ENCODE assay signal across 22 cellular contexts in genomic region chr5:55485073-55485472, GRCh38. TPM values are rescaled to one million over a fixed set of nuclear protein-coding genes. Genes with fewer than 3 reads are reported as not detected.
DNase-seq lines count a peak whose midpoint lies in the region; ATAC-seq and TF ChIP-seq lines count a peak whose summit lies in the region.
"Had no signal": no experiment of that assay in that cellular context is flagged by ENCODE, and none has a peak within 500 bp of the region (broad histone marks: within the 10 kb centered on the region; RNA-seq: fewer than 3 reads in every experiment).

No MANE protein-coding gene starts in this region.

- no peak overlapping the region for H4K5ac ChIP-seq in H9 (ENCODE audit: insufficient read length, low read depth, low read length)
- peak overlapping the region; percentile 10 for H4K5ac ChIP-seq in mesendoderm (ENCODE audit: low read length)

- H3K56ac ChIP-seq in H9 (ENCODE audit: insufficient read length, low read depth, low read length) (no peak overlapping the region), mesendoderm (ENCODE audit: low read length) (peak overlapping the region; percentile 34)

- POLR2A ChIA-PET in WTC11 (lab: Charles Lee) = interaction anchor here (1.0 kb wide), 1 partner anchor 10 kb away, joined by 3 read pairs; no protein-coding TSS in a partner anchor

- DNase-seq in H9 (peak; percentile 55), WTC11 (ENCODE audit: low spot score) (no peak), mesendoderm (peak; percentile 51), AG08396 (ENCODE audit: low spot score) (no peak), HPDE6-E6E7 (ENCODE audit: extremely low spot score) (no peak)
- DNase-seq: CD4-positive, alpha-beta memory T cell; GF-D8; GOT3; MM.1S; NCI-H1092; NCI-H146; NCI-H2029 treated with DMSO at 0.1 percent for 48 hours; NCI-H2171 treated with DMSO at 0.1 percent for 48 hours; NCI-H446 treated with DMSO at 0.1 percent for 48 hours; NCI-H748 treated with DMSO at 0.1 percent for 48 hours; OCI-M1; SHP77 treated with DMSO at 0.1 percent for 48 hours; SK-N-SH had no signal

- H3K4me3 ChIP-seq in iPS-18a (ENCODE audit: low read length) = peak overlapping the region; percentile 35
- no peak overlapping the region for H3K4me3 ChIP-seq in mesendoderm (ENCODE audit: low read length)
- H3K4me3 ChIP-seq: A549, BLaER1 had no signal

- H3K27me3 ChIP-seq in H9 (ENCODE audit: insufficient read depth, low read length) (no peaks in the 10 kb centered on the region), iPS-18a (ENCODE audit: control insufficient read depth, insufficient read depth, low read length) (no peaks in the 10 kb centered on the region), mesendoderm (ENCODE audit: insufficient read depth, low read length, poor library complexity) (no peaks in the 10 kb centered on the region)
- H3K27me3 ChIP-seq: BLaER1 had no signal

- H3K18ac ChIP-seq in H9 (ENCODE audit: insufficient read length, low read depth, low read length) (no peak overlapping the region), mesendoderm (ENCODE audit: low read length) (peak overlapping the region; percentile 82)

- H3K79me2 ChIP-seq in H9 (ENCODE audit: insufficient read depth, low read length) (peaks cover 4% of the 10 kb centered on the region; the same call in 1 of the 2 replicates), mesendoderm (ENCODE audit: control insufficient read depth, insufficient read depth, low read length) (peaks cover 2% of the 10 kb centered on the region)

- H4K20me1 ChIP-seq in H9 (ENCODE audit: control insufficient read depth, insufficient read depth, insufficient read length) = no peaks in the 10 kb centered on the region
- H4K20me1 ChIP-seq: BLaER1 had no signal

- no peak overlapping the region for H3K9ac ChIP-seq in H9 (ENCODE audit: extremely low read depth, insufficient read length, low read length)
- H3K9ac ChIP-seq in iPS-18a (ENCODE audit: low read length) = peak overlapping the region; percentile 8
- H3K9ac ChIP-seq in mesendoderm (ENCODE audit: low read length) = peak overlapping the region; percentile 31
- H3K9ac ChIP-seq: BLaER1, SK-N-SH had no signal

- peaks cover 3% of the 10 kb centered on the region for H3K23me2 ChIP-seq in H9 (ENCODE audit: insufficient read length, low read depth, low read length, poor library complexity, severe bottlenecking)

- no peak overlapping the region for H3K14ac ChIP-seq in H9 (ENCODE audit: insufficient read depth, low read length)

- WGBS in H9 (ENCODE audit: extremely low coverage, insufficient read length, low lambda C conversion rate) = no CpG with 5 or more reads among the region's 3 CpGs
- WGBS in mesendoderm (ENCODE audit: extremely low coverage, insufficient coverage, low lambda C conversion rate) = no CpG with 5 or more reads among the region's 3 CpGs

- no peak overlapping the region for H3T11ph ChIP-seq in H9 (ENCODE audit: low read length)

- H3K4me2 ChIP-seq in H9 (ENCODE audit: insufficient read depth, insufficient read length, low read length) (peak overlapping the region; percentile 89), mesendoderm (ENCODE audit: low read length) (no peak overlapping the region)
- H3K4me2 ChIP-seq: A549, BLaER1, SK-N-SH had no signal

- TF ChIP-seq CTCF in H9 (conservative IDR thresholded peaks at IDR 0.05) (no peak), WTC11 (IDR thresholded peaks at IDR 0.05) (no peak)

- H3K4me3 Mint-ChIP-seq in H9 = peak overlapping the region in 1 of 2 experiments; percentile 47; a peak in 3 of 5 replicates
- H3K4me3 Mint-ChIP-seq in WTC11 = peak overlapping the region; percentile 55
- H3K4me3 Mint-ChIP-seq: CD4-positive, alpha-beta memory T cell had no signal

- H2BK120ac ChIP-seq in H9 (ENCODE audit: low read depth, low read length, poor library complexity, severe bottlenecking) (no peak overlapping the region), mesendoderm (ENCODE audit: low read depth, low read length) (no peak overlapping the region)

- H3K27ac Mint-ChIP-seq in H9 (peak overlapping the region; percentile 87 to 99 (median 95); a peak in 6 of 7 replicates), WTC11 (peak overlapping the region; percentile 95)
- H3K27ac Mint-ChIP-seq: CD4-positive, alpha-beta memory T cell had no signal

- H4K91ac ChIP-seq in H9 (ENCODE audit: insufficient read length, low read depth, low read length) = no peak overlapping the region

- no peaks in the 10 kb centered on the region for H3K9me3 Mint-ChIP-seq in H9
- H3K9me3 Mint-ChIP-seq in WTC11 = no peaks in the 10 kb centered on the region
- H3K9me3 Mint-ChIP-seq: CD4-positive, alpha-beta memory T cell had no signal

- no peak overlapping the region for H4K8ac ChIP-seq in H9 (replicated peaks; ENCODE audit: insufficient read length, low read depth, low read length)
- H4K8ac ChIP-seq in mesendoderm (ENCODE audit: low read depth, low read length) = no peak overlapping the region

- peak; percentile 74 for ATAC-seq in WTC11
- no peak for ATAC-seq in GM21526 (IDR thresholded peaks at IDR 0.05; ENCODE audit: low FRiP score, unreplicated experiment)
- ATAC-seq: A549 had no signal

- no peak overlapping the region for H2AFZ ChIP-seq in H9 (ENCODE audit: low read length)

- H3K36me3 ChIP-seq in iPS-18a (ENCODE audit: control insufficient read depth, low read depth, low read length) (no peaks in the 10 kb centered on the region), mesendoderm (ENCODE audit: control insufficient read depth, insufficient read depth, low read length) (no peaks in the 10 kb centered on the region)
- H3K36me3 ChIP-seq: BLaER1 had no signal

- H3K4me1 Mint-ChIP-seq in H9 = peaks cover 51 to 57% of the 10 kb centered on the region in 2 experiments
- peaks cover 60% of the 10 kb centered on the region for H3K4me1 Mint-ChIP-seq in WTC11

- H2BK20ac ChIP-seq in H9 (ENCODE audit: low read depth, low read length, poor library complexity, severe bottlenecking) = no peak overlapping the region

- H2BK5ac ChIP-seq in H9 (ENCODE audit: insufficient read length, low read length) = no peak overlapping the region
- peak overlapping the region; percentile 69 for H2BK5ac ChIP-seq in mesendoderm (ENCODE audit: low read length)

- no peaks in the 10 kb centered on the region for H3K27me3 Mint-ChIP-seq in H9 (ENCODE audit: low read depth)
- H3K27me3 Mint-ChIP-seq in WTC11 (ENCODE audit: low read depth) = no peaks in the 10 kb centered on the region
- H3K27me3 Mint-ChIP-seq: CD4-positive, alpha-beta memory T cell had no signal

- peaks cover 4% of the 10 kb centered on the region for H3K79me1 ChIP-seq in H9 (ENCODE audit: insufficient read depth, low read depth, low read length, poor library complexity, severe bottlenecking)
- peaks cover 2% of the 10 kb centered on the region for H3K79me1 ChIP-seq in mesendoderm (ENCODE audit: low read length)

- H3K23ac ChIP-seq in H9 (ENCODE audit: insufficient read length, low read depth, low read length) (no peak overlapping the region), mesendoderm (ENCODE audit: low read length) (no peak overlapping the region)

- H2BK15ac ChIP-seq in H9 (ENCODE audit: low read depth, low read length) (no peak overlapping the region), mesendoderm (replicated peaks; ENCODE audit: low read depth) (no peak overlapping the region)

- H3K4ac ChIP-seq in H9 (ENCODE audit: low read depth, low read length) (no peak overlapping the region), mesendoderm (ENCODE audit: low read depth, low read length) (no peak overlapping the region)

- peaks cover 11% of the 10 kb centered on the region for H3K4me1 ChIP-seq in H9 (ENCODE audit: insufficient read depth, low read length)
- H3K4me1 ChIP-seq in iPS-18a (ENCODE audit: control insufficient read depth, low read depth, low read length) = peaks cover 44% of the 10 kb centered on the region
- H3K4me1 ChIP-seq in mesendoderm (ENCODE audit: control insufficient read depth, low read depth, low read length) = peaks cover 9% of the 10 kb centered on the region
- H3K4me1 ChIP-seq: A549, BLaER1 had no signal

- H2AK5ac ChIP-seq in H9 (ENCODE audit: insufficient read length, low read length) (no peak overlapping the region), mesendoderm (ENCODE audit: low read length) (no peak overlapping the region)

- H3K27ac ChIP-seq in H9 (ENCODE audit: insufficient read length, low read depth, low read length) (peak overlapping the region; percentile 72), iPS-18a (ENCODE audit: low read length) (no peak overlapping the region), mesendoderm (ENCODE audit: low read depth, low read length) (peak overlapping the region; percentile 73)
- H3K27ac ChIP-seq: A549, BLaER1 had no signal

- H3K9me3 ChIP-seq in H9 (ENCODE audit: control insufficient read depth, low read depth, low read length) (no peaks in the 10 kb centered on the region), iPS-18a (ENCODE audit: control insufficient read depth, low read depth, low read length) (no peaks in the 10 kb centered on the region)
- H3K9me3 ChIP-seq: A549, BLaER1, SK-N-SH had no signal

- H3K36me3 Mint-ChIP-seq in H9 (ENCODE audit: insufficient read depth in 1 of 3, low read depth in 3 of 3) (peaks cover 2 to 17% (median 15%) of the 10 kb centered on the region in 3 experiments; a peak in 4 of 7 replicates), WTC11 (no peaks in the 10 kb centered on the region)

- CTCF ChIA-PET in WTC11 (lab: Charles Lee) = interaction anchor here (0.9 kb wide), 1 partner anchor 207 kb away, joined by 4 read pairs; no protein-coding TSS in a partner anchor

- no peak overlapping the region for H2BK12ac ChIP-seq in H9 (ENCODE audit: insufficient read length, low read depth, low read length)

TF ChIP-seq in WTC11, 78 proteins besides CTCF, POLR2A, EP300 and RAD21 (continues in another document):
- TF ChIP-seq RELA (CRISPR knock-in tag; IDR thresholded peaks at IDR 0.05; ENCODE audit: borderline replicate concordance) (no peak), GRHL2 (CRISPR knock-in tag; IDR thresholded peaks at IDR 0.05; ENCODE audit: insufficient replicate concordance, severe bottlenecking) (no peak), SP1 (CRISPR knock-in tag; conservative IDR thresholded peaks at IDR 0.05) (no peak; the same call in 1 of the 2 replicates), ZNF232 (CRISPR knock-in tag; IDR thresholded peaks at IDR 0.05) (no peak)
- TF ChIP-seq, protein P1, sequence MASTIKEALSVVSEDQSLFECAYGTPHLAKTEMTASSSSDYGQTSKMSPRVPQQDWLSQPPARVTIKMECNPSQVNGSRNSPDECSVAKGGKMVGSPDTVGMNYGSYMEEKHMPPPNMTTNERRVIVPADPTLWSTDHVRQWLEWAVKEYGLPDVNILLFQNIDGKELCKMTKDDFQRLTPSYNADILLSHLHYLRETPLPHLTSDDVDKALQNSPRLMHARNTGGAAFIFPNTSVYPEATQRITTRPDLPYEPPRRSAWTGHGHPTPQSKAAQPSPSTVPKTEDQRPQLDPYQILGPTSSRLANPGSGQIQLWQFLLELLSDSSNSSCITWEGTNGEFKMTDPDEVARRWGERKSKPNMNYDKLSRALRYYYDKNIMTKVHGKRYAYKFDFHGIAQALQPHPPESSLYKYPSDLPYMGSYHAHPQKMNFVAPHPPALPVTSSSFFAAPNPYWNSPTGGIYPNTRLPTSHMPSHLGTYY (CRISPR knock-in tag; IDR thresholded peaks at IDR 0.05) = no peak

RNA-seq across cellular contexts. Expression of gene PLPP1, which starts 49.7 kb away (rescaled TPM):
- total RNA-seq in H9 (2021) (80.7 and 85.9 TPM in 2 replicates), WTC11 (2021) (38.2 to 43.2 TPM (median 40.9 TPM) in 3 replicates)
- 14.6 TPM for polyA plus RNA-seq in mesendoderm (2013, experiment 1 of 2)
- 14.9 TPM for polyA plus RNA-seq in mesendoderm (2013, experiment 2 of 2)

Comparison
In these comparisons a context has a peak if more than half of its experiments do, and no peak if none do; other contexts are left out.
1. DNase-seq: peak in H9 (single experiment) and mesendoderm (single experiment); none in WTC11 (single experiment), AG08396 (single experiment) and HPDE6-E6E7 (single experiment).